22 cellular contexts compared by ENCODE assay signal in genomic region chr7:30909431-30909830, GRCh38. TPM values are rescaled to one million over a fixed set of nuclear protein-coding genes. Genes with fewer than 3 reads are reported as not detected.
"Had no signal": no experiment of that assay in that cellular context is flagged by ENCODE, and none has a peak within 500 bp of the region (broad histone marks: within the 10 kb centered on the region; RNA-seq: fewer than 3 reads in every experiment).

No MANE protein-coding gene starts in this region.

- H3K9me3 ChIP-seq: esophagus squamous epithelium, mucosa of descending colon, ovary, SJCRH30, spleen, transverse colon had no signal

- H3K27ac ChIP-seq: neural progenitor cell, ovary, SJCRH30, spleen, WERI-Rb-1 had no signal

- H3K4me3 ChIP-seq: esophagus squamous epithelium, mucosa of descending colon, neural progenitor cell, ovary, SJCRH30, spleen, transverse colon had no signal

- H3K27me3 ChIP-seq: esophagus squamous epithelium, neural progenitor cell, ovary, transverse colon had no signal

- H3K4me2 ChIP-seq: neural progenitor cell had no signal

- H3K36me3 ChIP-seq: esophagus squamous epithelium, neural progenitor cell, ovary, SJCRH30, spleen, transverse colon, WERI-Rb-1 had no signal

- H3K9ac ChIP-seq: neural progenitor cell had no signal

- ATAC-seq: activated T-cell treated with anti-CD3 and anti-CD28 coated beads, Interleukin-2, amount 50 U/mL, for 72 hours; mucosa of descending colon; naive thymus-derived CD4-positive, alpha-beta T cell; stimulated activated naive B cell treated with anti-CD40 and anti-IgM and Interleukin-4, amounts not matched to agents 10 μg/mL and 1 μg/mL and 100 μg/mL, for 72 hours had no signal

- DNase-seq: activated CD4-positive, alpha-beta T cell treated with anti-CD3 and anti-CD28 coated beads for 1 hour; activated effector memory CD4-positive, alpha-beta T cell treated with anti-CD3 and anti-CD28 coated beads, Interleukin-2, amount 50 U/mL, for 16 hours; activated naive CD4-positive, alpha-beta T cell treated with anti-CD3 and anti-CD28 coated beads, Interleukin-2, amount 50 U/mL, for 16 hours; activated T-cell treated with anti-CD3 and anti-CD28 coated beads, Interleukin-2, amount 50 U/mL, for 72 hours; effector memory CD4-positive, alpha-beta T cell; esophagus squamous epithelium; mucosa of descending colon; naive thymus-derived CD4-positive, alpha-beta T cell; ovary; SJCRH30; spleen; stimulated activated naive B cell treated with anti-CD40 and anti-IgM and Interleukin-4, amounts not matched to agents 10 μg/mL and 1 μg/mL and 100 μg/mL, for 72 hours; transverse colon; WERI-Rb-1 had no signal

- H2AFZ ChIP-seq: neural progenitor cell had no signal

- FAIRE-seq: astrocyte, bronchial epithelial cell, endothelial cell of umbilical vein had no signal

RNA-seq across cellular contexts. Expression of gene GHRHR, which starts 54.3 kb away (rescaled TPM):
- total RNA-seq: activated CD8-positive, alpha-beta memory T cell treated with anti-CD3 and anti-CD28 coated beads for 36 hours; activated T-cell treated with anti-CD3 and anti-CD28 coated beads, Interleukin-2, amount 50 U/mL, for 72 hours; astrocyte; bronchial epithelial cell; dermis blood vessel endothelial cell; endothelial cell of umbilical vein; esophagus squamous epithelium; mucosa of descending colon; naive thymus-derived CD4-positive, alpha-beta T cell; ovary; pulmonary artery endothelial cell; SJCRH30; spleen; subcutaneous adipose tissue; transverse colon had no signal
- polyA plus RNA-seq: endothelial cell of umbilical vein; naive thymus-derived CD4-positive, alpha-beta T cell; ovary; spleen had no signal
